In genomic region chr4:56786955-56787354, GRCh38 we compare ENCODE assay signal across 10 cellular contexts. TPM values are rescaled to one million over a fixed set of nuclear protein-coding genes. Genes with fewer than 3 reads are reported as not detected.
DNase-seq lines count a peak whose midpoint lies in the region; ATAC-seq and TF ChIP-seq lines count a peak whose summit lies in the region.
"Had no signal": no experiment of that assay in that cellular context is flagged by ENCODE, and none has a peak within 500 bp of the region (broad histone marks: within the 10 kb centered on the region; RNA-seq: fewer than 3 reads in every experiment).

No MANE protein-coding gene starts in this region.

- peak; percentile 44 for DNase-seq in AG09309 (ENCODE audit: low read depth)
- peak; percentile 25 for DNase-seq in NCI-H226
- peak; percentile 55 for DNase-seq in endothelial cell (ENCODE audit: low spot score)
- peak; percentile 11 for DNase-seq in mucosa of gallbladder (ENCODE audit: low spot score)
- DNase-seq in head of caudate nucleus, result no peak
- DNase-seq: activated naive CD8-positive, alpha-beta T cell treated with anti-CD3 and anti-CD28 coated beads, Interleukin-2, amount 10 ng/mL, durations not matched to agents 7 days and 5 days; Calu3 had no signal

- H3K27ac Mint-ChIP-seq in endothelial cell (ENCODE audit: unreplicated experiment), result peak overlapping the region; percentile 18
- H3K27ac Mint-ChIP-seq: activated naive CD8-positive, alpha-beta T cell treated with anti-CD3 and anti-CD28 coated beads, Interleukin-2, amount 10 ng/mL, durations not matched to agents 7 days and 5 days had no signal

- intact Hi-C loops in head of caudate nucleus (cut with DNase I), result no loop called here

- H3K4me3 Mint-ChIP-seq in endothelial cell (ENCODE audit: unreplicated experiment), result no peak overlapping the region
- H3K4me3 Mint-ChIP-seq: activated naive CD8-positive, alpha-beta T cell treated with anti-CD3 and anti-CD28 coated beads, Interleukin-2, amount 10 ng/mL, durations not matched to agents 7 days and 5 days had no signal

- H3K4me3 ChIP-seq in AG09309 (ENCODE audit: control insufficient read depth, low read depth, low read length), result no peak overlapping the region

- H3K4me1 Mint-ChIP-seq in endothelial cell (ENCODE audit: unreplicated experiment), result peaks cover 45% of the 10 kb centered on the region
- H3K4me1 Mint-ChIP-seq: activated naive CD8-positive, alpha-beta T cell treated with anti-CD3 and anti-CD28 coated beads, Interleukin-2, amount 10 ng/mL, durations not matched to agents 7 days and 5 days had no signal

- peaks cover 9% of the 10 kb centered on the region for H3K27me3 Mint-ChIP-seq in endothelial cell (ENCODE audit: unreplicated experiment)

- H3K36me3 Mint-ChIP-seq in endothelial cell (ENCODE audit: low read depth, unreplicated experiment), result peaks cover 4% of the 10 kb centered on the region
- H3K36me3 Mint-ChIP-seq: activated naive CD8-positive, alpha-beta T cell treated with anti-CD3 and anti-CD28 coated beads, Interleukin-2, amount 10 ng/mL, durations not matched to agents 7 days and 5 days had no signal

- no peak for ATAC-seq in GM19324 (IDR thresholded peaks at IDR 0.05; ENCODE audit: low FRiP score, unreplicated experiment)
- ATAC-seq in GM19467 (IDR thresholded peaks at IDR 0.05; ENCODE audit: unreplicated experiment), result no peak
- no peak for ATAC-seq in GM19463 (IDR thresholded peaks at IDR 0.05; ENCODE audit: unreplicated experiment)

- H3K9me3 Mint-ChIP-seq in endothelial cell (ENCODE audit: unreplicated experiment), result no peaks in the 10 kb centered on the region
- H3K9me3 Mint-ChIP-seq: activated naive CD8-positive, alpha-beta T cell treated with anti-CD3 and anti-CD28 coated beads, Interleukin-2, amount 10 ng/mL, durations not matched to agents 7 days and 5 days had no signal

- TF ChIP-seq CTCF in AG09309 (IDR thresholded peaks at IDR 0.05; ENCODE audit: control insufficient read depth, insufficient read depth, low read depth, low read length, missing control alignments) (no peak), endothelial cell (IDR thresholded peaks at IDR 0.05; ENCODE audit: unreplicated experiment) (no peak)

RNA-seq across cellular contexts. Expression of gene SPINK2, which starts 34.5 kb away (rescaled TPM):
- total RNA-seq in endothelial cell (ENCODE audit: unreplicated experiment) (not detected), mucosa of gallbladder (0.63 TPM)
- total RNA-seq: Calu3 had no signal

Comparison
In these comparisons a context has a peak if more than half of its experiments do, and no peak if none do; other contexts are left out.
1. DNase-seq: peak in AG09309 (single experiment), NCI-H226 (single experiment), endothelial cell (single experiment) and mucosa of gallbladder (single experiment); none in head of caudate nucleus (0 of 42).